Comparison of ENCODE assay signal across 13 cellular contexts in genomic region chr9:123020796-123021195, GRCh38.
"Had no signal": no experiment of that assay in that cellular context is flagged by ENCODE, and none has a peak within 500 bp of the region (broad histone marks: within the 10 kb centered on the region; RNA-seq: fewer than 3 reads in every experiment).

No MANE protein-coding gene starts in this region.

- H3K9me3 Mint-ChIP-seq: naive thymus-derived CD8-positive, alpha-beta T cell; stimulated activated naive B cell treated with anti-CD40 and anti-IgM and Interleukin-4, amounts not matched to agents 10 μg/mL and 1 μg/mL and 100 μg/mL, for 72 hours; stimulated activated naive CD8-positive, alpha-beta T cell treated with anti-CD3 and anti-CD28 coated beads, Interleukin-15, amount 100 ng/mL, for 72 hours; type B pancreatic cell had no signal

- H3K27ac Mint-ChIP-seq: naive thymus-derived CD8-positive, alpha-beta T cell; stimulated activated naive B cell treated with anti-CD40 and anti-IgM and Interleukin-4, amounts not matched to agents 10 μg/mL and 1 μg/mL and 100 μg/mL, for 72 hours; stimulated activated naive CD8-positive, alpha-beta T cell treated with anti-CD3 and anti-CD28 coated beads, Interleukin-15, amount 100 ng/mL, for 72 hours; type B pancreatic cell had no signal

- H3K4me1 Mint-ChIP-seq: stimulated activated naive B cell treated with anti-CD40 and anti-IgM and Interleukin-4, amounts not matched to agents 10 μg/mL and 1 μg/mL and 100 μg/mL, for 72 hours; stimulated activated naive CD8-positive, alpha-beta T cell treated with anti-CD3 and anti-CD28 coated beads, Interleukin-15, amount 100 ng/mL, for 72 hours had no signal

- H3K27me3 Mint-ChIP-seq: naive thymus-derived CD8-positive, alpha-beta T cell; stimulated activated naive B cell treated with anti-CD40 and anti-IgM and Interleukin-4, amounts not matched to agents 10 μg/mL and 1 μg/mL and 100 μg/mL, for 72 hours; stimulated activated naive CD8-positive, alpha-beta T cell treated with anti-CD3 and anti-CD28 coated beads, Interleukin-15, amount 100 ng/mL, for 72 hours; type B pancreatic cell had no signal

- DNase-seq: dermis blood vessel endothelial cell; foreskin keratinocyte; mammary epithelial cell; mucosa of descending colon; naive thymus-derived CD8-positive, alpha-beta T cell; posterior cingulate gyrus; stimulated activated CD4-positive, alpha-beta T cell treated with anti-CD3 and anti-CD28 coated beads, Interleukin-2, amount 100 ng/mL, for 24 hours; stimulated activated CD4-positive, alpha-beta T cell treated with anti-CD3 and anti-CD28 coated beads, Interleukin-4, amount 100 ng/mL, for 4 hours; stimulated activated naive B cell treated with anti-CD40 and anti-IgM and Interleukin-4, amounts not matched to agents 10 μg/mL and 1 μg/mL and 100 μg/mL, for 72 hours; stimulated activated naive CD8-positive, alpha-beta T cell treated with anti-CD3 and anti-CD28 coated beads, Interleukin-15, amount 100 ng/mL, for 72 hours had no signal

- H3K4me3 Mint-ChIP-seq: naive thymus-derived CD8-positive, alpha-beta T cell; stimulated activated naive B cell treated with anti-CD40 and anti-IgM and Interleukin-4, amounts not matched to agents 10 μg/mL and 1 μg/mL and 100 μg/mL, for 72 hours; stimulated activated naive CD8-positive, alpha-beta T cell treated with anti-CD3 and anti-CD28 coated beads, Interleukin-15, amount 100 ng/mL, for 72 hours; type B pancreatic cell had no signal

- ATAC-seq: foreskin keratinocyte; left lobe of liver; mucosa of descending colon; naive thymus-derived CD8-positive, alpha-beta T cell; sciatic nerve; stimulated activated naive B cell treated with anti-CD40 and anti-IgM and Interleukin-4, amounts not matched to agents 10 μg/mL and 1 μg/mL and 100 μg/mL, for 72 hours; stimulated activated naive CD8-positive, alpha-beta T cell treated with anti-CD3 and anti-CD28 coated beads, Interleukin-15, amount 100 ng/mL, for 72 hours had no signal
